Comparison of ENCODE assay signal across 35 cellular contexts in genomic region chr6:106754215-106754614, GRCh38.
"Had no signal": no experiment of that assay in that cellular context is flagged by ENCODE, and none has a peak within 500 bp of the region (broad histone marks: within the 10 kb centered on the region; RNA-seq: fewer than 3 reads in every experiment).

No MANE protein-coding gene starts in this region.

- H3K27me3 ChIP-seq: cardiac muscle cell had no signal

- H3K4me1 ChIP-seq: ascending aorta had no signal

- H3K9me3 Mint-ChIP-seq: activated B cell treated with CpG ODN at 0.5 μM for 24 hours; activated CD4-positive, alpha-beta T cell treated with anti-CD3 and anti-CD28 coated beads, Interleukin-2, amount 10 ng/mL, durations not matched to agents 24 days and 14 days; activated CD8-positive, alpha-beta T cell treated with anti-CD3 and anti-CD28 coated beads for 36 hours; activated naive CD4-positive, alpha-beta T cell treated with anti-CD3 and anti-CD28 coated beads, Interleukin-2, amount 10 ng/mL, durations not matched to agents 7 days and 5 days; activated naive CD8-positive, alpha-beta T cell treated with anti-CD3 and anti-CD28 coated beads, Interleukin-2, amount 10 ng/mL, durations not matched to agents 7 days and 5 days; activated naive CD8-positive, alpha-beta T cell treated with anti-CD3 and anti-CD28 coated beads, Interleukin-2, amount 50 U/mL, for 24 hours; activated T-helper 2 cell treated with anti-CD3 and anti-CD28 coated beads, Interferon-gamma antibody, Interleukin-2, Interleukin-4, amounts not matched to agents 10 μg/mL and 5 μg/mL and 100 μg/mL, durations not matched to agents 14 hours and 24 hours and 36 hours; central memory CD8-positive, alpha-beta T cell; T-helper 1 cell treated with Interleukin-12 subunit alpha and Interleukin-12 subunit beta and Interleukin-4 antibody, amounts not matched to agents 30 μg/mL and 1 μg/mL, for 36 hours; T-helper 2 cell treated with Interferon-gamma antibody and Interleukin-4, amounts not matched to agents 5 μg/mL and 100 μg/mL, for 36 hours had no signal

- H3K4me1 Mint-ChIP-seq: activated CD4-positive, alpha-beta T cell treated with anti-CD3 and anti-CD28 coated beads, Interleukin-2, amount 10 ng/mL, durations not matched to agents 24 days and 14 days; activated CD8-positive, alpha-beta memory T cell treated with anti-CD3 and anti-CD28 coated beads, Interleukin-2, amount 10 ng/mL, durations not matched to agents 7 days and 5 days; activated naive CD4-positive, alpha-beta T cell treated with anti-CD3 and anti-CD28 coated beads, Interleukin-2, amount 10 ng/mL, durations not matched to agents 7 days and 5 days; activated naive CD4-positive, alpha-beta T cell treated with anti-CD3 and anti-CD28 coated beads, Interleukin-2, amount 50 U/mL, for 24 hours; activated naive CD8-positive, alpha-beta T cell treated with anti-CD3 and anti-CD28 coated beads, Interleukin-2, amount 10 ng/mL, durations not matched to agents 7 days and 5 days; central memory CD8-positive, alpha-beta T cell had no signal

- H3K4me3 ChIP-seq: ascending aorta, cardiac muscle cell had no signal

- H3K27me3 Mint-ChIP-seq: activated B cell treated with CpG ODN at 0.5 μM for 24 hours; activated CD4-positive, alpha-beta T cell treated with anti-CD3 and anti-CD28 coated beads, Interleukin-2, amount 10 ng/mL, durations not matched to agents 24 days and 14 days; activated CD8-positive, alpha-beta T cell treated with anti-CD3 and anti-CD28 coated beads for 36 hours had no signal

- H3K27ac Mint-ChIP-seq: activated B cell treated with CpG ODN at 0.5 μM for 24 hours; activated CD4-positive, alpha-beta memory T cell treated with anti-CD3 and anti-CD28 coated beads for 36 hours; activated CD4-positive, alpha-beta T cell treated with anti-CD3 and anti-CD28 coated beads, Interleukin-2, amount 10 ng/mL, durations not matched to agents 24 days and 14 days; activated CD8-positive, alpha-beta memory T cell treated with anti-CD3 and anti-CD28 coated beads, Interleukin-2, amount 10 ng/mL, durations not matched to agents 7 days and 5 days; activated CD8-positive, alpha-beta T cell treated with anti-CD3 and anti-CD28 coated beads for 36 hours; activated naive CD4-positive, alpha-beta T cell treated with anti-CD3 and anti-CD28 coated beads, Interleukin-2, amount 10 ng/mL, durations not matched to agents 7 days and 5 days; activated naive CD4-positive, alpha-beta T cell treated with anti-CD3 and anti-CD28 coated beads, Interleukin-2, amount 50 U/mL, for 24 hours; activated naive CD8-positive, alpha-beta T cell; activated naive CD8-positive, alpha-beta T cell treated with anti-CD3 and anti-CD28 coated beads, Interleukin-2, amount 10 ng/mL, durations not matched to agents 7 days and 5 days; activated naive CD8-positive, alpha-beta T cell treated with anti-CD3 and anti-CD28 coated beads, Interleukin-2, amount 50 U/mL, for 24 hours; activated T-cell treated with anti-CD3 and anti-CD28 coated beads, Interleukin-2, amount 50 U/mL, for 24 hours; activated T-helper 2 cell treated with anti-CD3 and anti-CD28 coated beads, Interferon-gamma antibody, Interleukin-2, Interleukin-4, amounts not matched to agents 10 μg/mL and 5 μg/mL and 100 μg/mL, durations not matched to agents 14 hours and 24 hours and 36 hours; brain; T-helper 1 cell treated with Interleukin-12 subunit alpha and Interleukin-12 subunit beta and Interleukin-4 antibody, amounts not matched to agents 30 μg/mL and 1 μg/mL, for 36 hours; T-helper 2 cell treated with Interferon-gamma antibody and Interleukin-4, amounts not matched to agents 5 μg/mL and 100 μg/mL, for 36 hours had no signal

- H3K36me3 Mint-ChIP-seq: activated CD4-positive, alpha-beta memory T cell treated with anti-CD3 and anti-CD28 coated beads for 36 hours; activated CD8-positive, alpha-beta memory T cell treated with anti-CD3 and anti-CD28 coated beads, Interleukin-2, amount 10 ng/mL, durations not matched to agents 7 days and 5 days; activated naive CD4-positive, alpha-beta T cell treated with anti-CD3 and anti-CD28 coated beads, Interleukin-2, amount 10 ng/mL, durations not matched to agents 7 days and 5 days; activated naive CD4-positive, alpha-beta T cell treated with anti-CD3 and anti-CD28 coated beads, Interleukin-2, amount 50 U/mL, for 24 hours; activated naive CD8-positive, alpha-beta T cell treated with anti-CD3 and anti-CD28 coated beads, Interleukin-2, amount 10 ng/mL, durations not matched to agents 7 days and 5 days; brain had no signal

- H3K4me3 Mint-ChIP-seq: activated B cell treated with CpG ODN at 0.5 μM for 24 hours; activated CD4-positive, alpha-beta memory T cell treated with anti-CD3 and anti-CD28 coated beads for 36 hours; activated CD4-positive, alpha-beta T cell treated with anti-CD3 and anti-CD28 coated beads, Interleukin-2, amount 10 ng/mL, durations not matched to agents 24 days and 14 days; activated CD8-positive, alpha-beta memory T cell treated with anti-CD3 and anti-CD28 coated beads, Interleukin-2, amount 10 ng/mL, durations not matched to agents 7 days and 5 days; activated CD8-positive, alpha-beta T cell treated with anti-CD3 and anti-CD28 coated beads for 36 hours; activated naive CD4-positive, alpha-beta T cell treated with anti-CD3 and anti-CD28 coated beads, Interleukin-2, amount 10 ng/mL, durations not matched to agents 7 days and 5 days; activated naive CD4-positive, alpha-beta T cell treated with anti-CD3 and anti-CD28 coated beads, Interleukin-2, amount 50 U/mL, for 24 hours; activated naive CD8-positive, alpha-beta T cell; activated naive CD8-positive, alpha-beta T cell treated with anti-CD3 and anti-CD28 coated beads, Interleukin-2, amount 10 ng/mL, durations not matched to agents 7 days and 5 days; activated naive CD8-positive, alpha-beta T cell treated with anti-CD3 and anti-CD28 coated beads, Interleukin-2, amount 50 U/mL, for 24 hours; activated T-cell treated with anti-CD3 and anti-CD28 coated beads, Interleukin-2, amount 50 U/mL, for 24 hours; brain; central memory CD8-positive, alpha-beta T cell; T-helper 1 cell treated with Interleukin-12 subunit alpha and Interleukin-12 subunit beta and Interleukin-4 antibody, amounts not matched to agents 30 μg/mL and 1 μg/mL, for 36 hours; T-helper 2 cell treated with Interferon-gamma antibody and Interleukin-4, amounts not matched to agents 5 μg/mL and 100 μg/mL, for 36 hours had no signal

- ATAC-seq: activated CD8-positive, alpha-beta memory T cell treated with anti-CD3 and anti-CD28 coated beads, Interleukin-2, amount 10 ng/mL, durations not matched to agents 7 days and 5 days; activated CD8-positive, alpha-beta T cell treated with anti-CD3 and anti-CD28 coated beads for 36 hours; activated naive CD8-positive, alpha-beta T cell treated with anti-CD3 and anti-CD28 coated beads, Interleukin-2, amount 50 U/mL, for 24 hours had no signal

- H3K9me3 ChIP-seq: ascending aorta had no signal

- FAIRE-seq: bronchial epithelial cell had no signal

- DNase-seq: activated B cell treated with CpG ODN at 0.5 μM for 24 hours; activated CD4-positive, alpha-beta memory T cell treated with anti-CD3 and anti-CD28 coated beads for 36 hours; activated CD4-positive, alpha-beta T cell treated with anti-CD3 and anti-CD28 coated beads for 4 hours; activated CD4-positive, alpha-beta T cell treated with anti-CD3 and anti-CD28 coated beads, Interleukin-2, amount 10 ng/mL, durations not matched to agents 24 days and 14 days; activated CD4-positive, alpha-beta T cell treated with anti-CD3 and anti-CD28 coated beads, Interleukin-2, amount 50 U/mL, for 1 hour; activated CD4-positive, alpha-beta T cell treated with anti-CD3 and anti-CD28 coated beads, Interleukin-2, amount 50 U/mL, for 4 hours; activated CD4-positive, CD25-positive, alpha-beta regulatory T cell treated with anti-CD3 and anti-CD28 coated beads, Interleukin-2, amount 50 U/mL, for 72 hours; activated CD8-positive, alpha-beta memory T cell treated with anti-CD3 and anti-CD28 coated beads, Interleukin-2, amount 10 ng/mL, durations not matched to agents 7 days and 5 days; activated CD8-positive, alpha-beta memory T cell treated with anti-CD3 and anti-CD28 coated beads, Interleukin-2, amount 50 U/mL, for 48 hours; activated CD8-positive, alpha-beta T cell treated with anti-CD3 and anti-CD28 coated beads for 36 hours; activated effector memory CD4-positive, alpha-beta T cell treated with Interleukin-2 at 50 U/mL for 16 hours; activated gamma-delta T cell; activated naive CD4-positive, alpha-beta T cell treated with anti-CD3 and anti-CD28 coated beads, Interleukin-2, amount 10 ng/mL, durations not matched to agents 7 days and 5 days; activated naive CD4-positive, alpha-beta T cell treated with Interleukin-2 at 50 U/mL for 16 hours; activated naive CD8-positive, alpha-beta T cell treated with anti-CD3 and anti-CD28 coated beads, Interleukin-2, amount 10 ng/mL, durations not matched to agents 7 days and 5 days; activated naive CD8-positive, alpha-beta T cell treated with anti-CD3 and anti-CD28 coated beads, Interleukin-2, amount 50 U/mL, for 24 hours; activated T-cell treated with anti-CD3 and anti-CD28 coated beads, Interleukin-2, amount 50 U/mL, for 24 hours; activated T-cell treated with anti-CD3 and anti-CD28 coated beads, Interleukin-2, amount 50 U/mL, for 48 hours; amygdala; anterior cingulate cortex; cerebellar nuclear complex; T-helper 1 cell; T-helper 2 cell; T-helper 9 cell had no signal

- H3K27ac ChIP-seq: ascending aorta, cardiac muscle cell, VCaP had no signal

- H3K36me3 ChIP-seq: ascending aorta, cardiac muscle cell had no signal
